8 cellular contexts compared by ENCODE assay signal in the genomic region with DNA sequence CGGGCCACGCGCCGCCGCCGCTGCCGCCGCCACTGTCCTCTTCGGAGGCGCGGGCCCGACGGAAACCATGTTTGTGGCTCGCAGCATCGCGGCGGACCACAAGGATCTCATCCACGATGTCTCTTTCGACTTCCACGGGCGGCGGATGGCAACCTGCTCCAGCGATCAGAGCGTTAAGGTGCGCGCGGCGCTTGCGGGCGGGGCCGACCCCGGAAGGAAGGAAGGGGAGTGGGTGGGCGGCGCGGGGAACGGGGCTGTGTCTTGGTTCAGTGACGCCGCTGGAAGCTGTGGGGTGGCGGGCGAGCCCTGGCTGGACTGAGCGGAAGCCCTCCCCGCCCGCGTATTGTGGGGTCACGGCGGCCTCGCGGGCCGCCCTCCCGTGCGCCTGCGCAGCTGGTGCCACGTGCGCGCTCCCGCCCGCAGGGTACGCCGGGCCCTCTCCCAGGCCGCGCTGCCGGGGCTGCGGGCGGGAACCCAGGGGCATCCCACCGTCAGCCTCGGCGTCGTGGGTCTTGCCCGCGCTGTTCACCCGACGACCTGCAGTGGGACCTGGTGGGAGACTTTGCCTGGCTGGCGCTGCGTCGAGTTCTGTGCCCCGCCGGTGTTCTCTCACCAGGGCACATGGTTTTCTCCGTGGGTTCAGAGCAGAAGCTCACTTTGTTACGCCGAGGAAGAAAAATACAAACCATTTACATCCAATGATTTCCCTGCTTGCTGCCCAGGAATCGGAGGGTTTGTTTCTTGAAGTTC. TPM values are rescaled to one million over a fixed set of nuclear protein-coding genes. Genes with fewer than 3 reads are reported as not detected.
DNase-seq lines count a peak whose midpoint lies in the region; ATAC-seq and TF ChIP-seq lines count a peak whose summit lies in the region.

No MANE protein-coding gene starts in this region.

- TF ChIP-seq POLR2A in IMR-90 (IDR thresholded peaks at IDR 0.05; ENCODE audit: low read depth, low read length): peak; percentile 91
- peak; percentile 68 for TF ChIP-seq POLR2A in esophagus muscularis mucosa (IDR thresholded peaks at IDR 0.05; ENCODE audit: low read depth)

- H3K9me2 ChIP-seq in PC-9 (ENCODE audit: insufficient read depth): no peaks in the 10 kb centered on the region

- peak overlapping the region; percentile 92 for H4K91ac ChIP-seq in IMR-90 (ENCODE audit: insufficient read depth, low read depth, low read length)

- H4K20me1 ChIP-seq in IMR-90 (ENCODE audit: insufficient read depth, low read length) (peaks cover 7% of the 10 kb centered on the region), PC-9 (ENCODE audit: insufficient read depth) (peaks cover 8% of the 10 kb centered on the region; the same call in 1 of the 2 replicates)

- POLR2A ChIA-PET in IMR-90 (lab: Charles Lee; ENCODE audit: unreplicated experiment): no interaction called here
- POLR2A ChIA-PET in PC-9 (lab: Charles Lee; ENCODE audit: unreplicated experiment): interaction anchor here (0.5 to 0.9 kb wide), 6 partner anchors 43 to 693 kb away, joined by 3 to 11 read pairs (median 4); partner anchors contain the start of gene CEP192

- BruUV-seq in IMR-90 (replicated peaks; lab: Mats Ljungman, UMichigan) (no TSS peak), PC-9 (replicated peaks; lab: Mats Ljungman, UMichigan) (no TSS peak)

- TF ChIP-seq CTCF in IMR-90 (conservative IDR thresholded peaks at IDR 0.05; ENCODE audit: low read depth, low read length): no peak
- no peak for TF ChIP-seq CTCF in PC-9 (conservative IDR thresholded peaks at IDR 0.05)
- TF ChIP-seq CTCF in esophagus muscularis mucosa (IDR thresholded peaks at IDR 0.05): no peak

- TF ChIP-seq RAD21 in IMR-90 (IDR thresholded peaks at IDR 0.05; ENCODE audit: low read length): no peak

- H3K4me1 ChIP-seq in IMR-90 (ENCODE audit: control insufficient read depth, insufficient read depth, low read length) (peaks cover 3% of the 10 kb centered on the region; the same call in 1 of the 2 replicates), PC-9 (replicated peaks; ENCODE audit: insufficient read depth) (peaks cover 32% of the 10 kb centered on the region), esophagus muscularis mucosa (peaks cover 15 to 52% (median 33%) of the 10 kb centered on the region in 4 donors), muscle layer of duodenum (ENCODE audit: control insufficient read depth in 1 of 2, insufficient read depth in 2 of 2, low read length in 2 of 2) (peaks cover 0 to 4% of the 10 kb centered on the region in 2 donors)

- peak overlapping the region; percentile 96 for H3K14ac ChIP-seq in IMR-90 (replicated peaks; ENCODE audit: low read depth, low read length)

- peak overlapping the region; percentile 64 for H3K18ac ChIP-seq in IMR-90 (ENCODE audit: low read depth, low read length)

- H2BK120ac ChIP-seq in IMR-90 (ENCODE audit: low read depth, low read length): peak overlapping the region; percentile 75

- H3K9ac ChIP-seq in IMR-90 (ENCODE audit: low read depth, low read length): peak overlapping the region; percentile 83

- H3K4me3 ChIP-seq in IMR-90 (ENCODE audit: insufficient read depth, low read depth, low read length) (peak overlapping the region; percentile 88), PC-9 (peak overlapping the region; percentile 72), esophagus muscularis mucosa (peak overlapping the region; percentile 67 to 84 (median 70)), muscle layer of duodenum (ENCODE audit: low read depth in 1 of 2, low read length in 2 of 2) (peak overlapping the region; percentile 70 to 75)

- H4K8ac ChIP-seq in IMR-90 (ENCODE audit: low read depth in 2 of 2, low read length in 2 of 2): peak overlapping the region; percentile 97 to 98

- H2AK5ac ChIP-seq in IMR-90 (ENCODE audit: low read depth, low read length): peak overlapping the region; percentile 85

- peaks cover 22 to 49% of the 10 kb centered on the region in 2 experiments for H3K79me1 ChIP-seq in IMR-90 (ENCODE audit: low read depth in 1 of 2, low read length in 2 of 2)

- WGBS in IMR-90 (ENCODE audit: extremely low coverage in 2 of 2, insufficient read length in 1 of 2), 2 experiments: 6% methylated on average over 28 of the region's 81 CpGs; no CpG with 5 or more reads in 1 of the 2 experiments
- 3% methylated on average over 31 of the region's 81 CpGs for WGBS in esophagus muscularis mucosa

- H2AK9ac ChIP-seq in IMR-90 (replicated peaks; ENCODE audit: low read depth, low read length, poor library complexity): peak overlapping the region; percentile 90

- peak; percentile 36 for DNase-seq in DMS153 treated with DMSO at 0.1 percent for 48 hours (lab: John Stamatoyannopoulos, UW; ENCODE audit: unreplicated experiment)
- peak; percentile 93 for DNase-seq in IMR-90
- peak; percentile 78 to 95 for DNase-seq in PC-9
- peak; percentile 99 for DNase-seq in activated T-cell treated with anti-CD3 and anti-CD28 coated beads, Interleukin-2, amount 50 U/mL, for 4 hours
- DNase-seq in esophagus muscularis mucosa (ENCODE audit: extremely low spot score): peak; percentile 99
- peak; percentile 93 to 97 for DNase-seq in stimulated activated CD8-positive, alpha-beta memory T cell treated with anti-CD3 and anti-CD28 coated beads, Interleukin-7, amount 100 ng/mL, for 1 hour (ENCODE audit: low read depth in 2 of 2)

- H3K27ac ChIP-seq in IMR-90 (ENCODE audit: insufficient read depth, low read length) (peak overlapping the region; percentile 92), PC-9 (peak overlapping the region; percentile 95), esophagus muscularis mucosa (replicated peaks in 1 of 4) (peak overlapping the region; percentile 89 to 98 (median 96)), muscle layer of duodenum (ENCODE audit: low read length) (peak overlapping the region; percentile 79)

- no peak for TF ChIP-seq EP300 in esophagus muscularis mucosa (IDR thresholded peaks at IDR 0.05)

- peak overlapping the region; percentile 94 for H3K4me3 Mint-ChIP-seq in activated T-cell treated with anti-CD3 and anti-CD28 coated beads, Interleukin-2, amount 50 U/mL, for 4 hours

- no peaks in the 10 kb centered on the region for H3K27me3 ChIP-seq in IMR-90 (ENCODE audit: control insufficient read depth, insufficient read depth, low read length)
- H3K27me3 ChIP-seq in PC-9 (ENCODE audit: insufficient read depth, low read depth): no peaks in the 10 kb centered on the region
- no peaks in the 10 kb centered on the region for H3K27me3 ChIP-seq in esophagus muscularis mucosa
- no peaks in the 10 kb centered on the region for H3K27me3 ChIP-seq in muscle layer of duodenum (ENCODE audit: low read depth, low read length)

- H3K4ac ChIP-seq in IMR-90 (ENCODE audit: low read depth, low read length): peak overlapping the region; percentile 90

- ATAC-seq in GM21529 (IDR thresholded peaks at IDR 0.05; ENCODE audit: unreplicated experiment): peak; percentile 69
- peak; percentile 82 for ATAC-seq in IMR-90 (ENCODE audit: low read depth)
- ATAC-seq in activated T-cell treated with anti-CD3 and anti-CD28 coated beads, Interleukin-2, amount 50 U/mL, for 4 hours: peak; percentile 85 to 86

- H3K4me1 Mint-ChIP-seq in activated T-cell treated with anti-CD3 and anti-CD28 coated beads, Interleukin-2, amount 50 U/mL, for 4 hours (ENCODE audit: low read depth): peaks cover 41% of the 10 kb centered on the region

- peak overlapping the region; percentile 86 for H2BK5ac ChIP-seq in IMR-90 (ENCODE audit: low read depth, low read length, poor library complexity, severe bottlenecking)

- in situ Hi-C loops in IMR-90 (cut with MboI; ENCODE audit: low sequenced_read_pairs): loop anchor here (10.0 kb wide), 1 partner anchor 573 kb away; the partner anchor contains the start of gene AFG3L2

- H4K5ac ChIP-seq in IMR-90 (ENCODE audit: low read depth, low read length): peak overlapping the region; percentile 89

- peaks cover 15% of the 10 kb centered on the region for H3K36me3 Mint-ChIP-seq in activated T-cell treated with anti-CD3 and anti-CD28 coated beads, Interleukin-2, amount 50 U/mL, for 4 hours (ENCODE audit: insufficient read depth)

- dilution Hi-C loops in IMR-90 (cut with HindIII; ENCODE audit: low sequenced_read_pairs, unreplicated experiment): no loop called here

- no peaks in the 10 kb centered on the region for H3K27me3 Mint-ChIP-seq in activated T-cell treated with anti-CD3 and anti-CD28 coated beads, Interleukin-2, amount 50 U/mL, for 4 hours (ENCODE audit: low read depth)

- peaks cover 13% of the 10 kb centered on the region for H3K9me1 ChIP-seq in IMR-90 (ENCODE audit: insufficient read depth, low read length)

- H3K23ac ChIP-seq in IMR-90 (ENCODE audit: low read depth, low read length): peak overlapping the region; percentile 77

- H3K4me2 ChIP-seq in IMR-90 (ENCODE audit: low read depth, low read length) (peak overlapping the region; percentile 89), PC-9 (peak overlapping the region; percentile 71)

- intact Hi-C loops in IMR-90 (cut with micrococcal nuclease) (loop anchor here (5.0 to 10.0 kb wide), 2 partner anchors 207 to 571 kb away; partner anchors contain the start of gene AFG3L2), PC-9 (cut with micrococcal nuclease; ENCODE audit: unreplicated experiment) (loop anchor here (2.0 to 5.0 kb wide), 3 partner anchors 66 to 551 kb away; partner anchors contain the start of gene PTPN2), esophagus muscularis mucosa (cut with DNase I) (loop anchor here (2.0 to 10.0 kb wide), 3 partner anchors 43 to 643 kb away; partner anchors contain the start of genes AFG3L2, CEP192 and TUBB6)

- CTCF ChIA-PET in IMR-90 (lab: Yijun Ruan, JAX) (no interaction called here), PC-9 (lab: Charles Lee) (interaction anchor here (0.6 to 0.7 kb wide), 3 partner anchors 83 to 1094 kb away, joined by 3 to 6 read pairs (median 4); no protein-coding TSS in a partner anchor)

- H2BK20ac ChIP-seq in IMR-90 (ENCODE audit: low read depth, low read length): 0 out of 2 replicates have a peak overlapping the region, but pooled peaks have one; percentile 0

- peaks cover 55% of the 10 kb centered on the region for H3K79me2 ChIP-seq in PC-9 (ENCODE audit: low read depth)

- peak overlapping the region; percentile 86 for H3K56ac ChIP-seq in IMR-90 (ENCODE audit: extremely low read depth, insufficient read depth, low read length)

- H3K9me3 Mint-ChIP-seq in activated T-cell treated with anti-CD3 and anti-CD28 coated beads, Interleukin-2, amount 50 U/mL, for 4 hours: no peaks in the 10 kb centered on the region

- H3K36me3 ChIP-seq in IMR-90 (ENCODE audit: control insufficient read depth, insufficient read depth, low read length): no peaks in the 10 kb centered on the region; the same call in 1 of the 2 replicates
- peaks cover 11% of the 10 kb centered on the region for H3K36me3 ChIP-seq in PC-9 (ENCODE audit: low read depth)
- H3K36me3 ChIP-seq in esophagus muscularis mucosa: peaks cover 0 to 10% (median 2%) of the 10 kb centered on the region in 4 donors
- no peaks in the 10 kb centered on the region for H3K36me3 ChIP-seq in muscle layer of duodenum (ENCODE audit: control insufficient read depth in 1 of 2, insufficient read depth in 2 of 2, low read length in 2 of 2)

- H3K9me3 ChIP-seq in IMR-90 (ENCODE audit: control insufficient read depth, insufficient read depth, low read length): no peaks in the 10 kb centered on the region
- no peaks in the 10 kb centered on the region for H3K9me3 ChIP-seq in PC-9 (ENCODE audit: insufficient read depth, low read depth)
- no peaks in the 10 kb centered on the region for H3K9me3 ChIP-seq in esophagus muscularis mucosa
- H3K9me3 ChIP-seq in muscle layer of duodenum (ENCODE audit: control insufficient read depth in 1 of 2, low read length in 2 of 2): no peaks in the 10 kb centered on the region

- H2BK15ac ChIP-seq in IMR-90 (ENCODE audit: low read depth, low read length): peak overlapping the region; percentile 74; the same call in 1 of the 3 replicates

- H3F3A ChIP-seq in PC-9 (ENCODE audit: insufficient read depth, low read depth): peaks cover 37% of the 10 kb centered on the region

- peak overlapping the region; percentile 98 for H2AFZ ChIP-seq in IMR-90 (replicated peaks; ENCODE audit: low read length, poor library complexity)
- peak overlapping the region; percentile 84 for H2AFZ ChIP-seq in PC-9

RNA-seq across cellular contexts. Expression of gene SEH1L, which starts 0.4 kb away (rescaled TPM):
- total RNA-seq in IMR-90 (2012; rRNA removed) (43.0 and 45.5 TPM in 2 replicates), PC-9 (2021) (98.3 and 101 TPM in 2 replicates), esophagus muscularis mucosa (10 to 100 TPM; 18.0 to 42.6 (median 23.2) TPM)
- polyA plus RNA-seq in IMR-90 (2012; rRNA removed): 25.1 and 27.6 TPM in 2 replicates
- 9.5 and 19.0 TPM in 2 replicates for polyA plus RNA-seq in IMR-90 (2012; cell fraction: cytosol; rRNA removed)
- polyA plus RNA-seq in IMR-90 (2012; cell fraction: nucleus; rRNA removed; ENCODE audit: low replicate concordance): 8.2 and 20.6 TPM in 2 replicates
- total RNA-seq in activated T-cell treated with anti-CD3 and anti-CD28 coated beads, Interleukin-2, amount 50 U/mL, for 4 hours: 100 to 1,000 TPM; 160 to 179 (median 174) TPM

RNA-seq across cellular contexts. Expression of gene CEP192, which starts 42.9 kb away (rescaled TPM):
- 29.0 and 34.2 TPM in 2 replicates for total RNA-seq in IMR-90 (2012; rRNA removed)
- 12.9 and 17.2 TPM in 2 replicates for polyA plus RNA-seq in IMR-90 (2012; rRNA removed)
- polyA plus RNA-seq in IMR-90 (2012; cell fraction: cytosol; rRNA removed): 3.4 and 7.1 TPM in 2 replicates
- polyA plus RNA-seq in IMR-90 (2012; cell fraction: nucleus; rRNA removed; ENCODE audit: low replicate concordance): 10.9 and 42.0 TPM in 2 replicates
- 37.8 and 44.9 TPM in 2 replicates for total RNA-seq in PC-9 (2021)
- total RNA-seq in activated T-cell treated with anti-CD3 and anti-CD28 coated beads, Interleukin-2, amount 50 U/mL, for 4 hours: 10 to 100 TPM; 13.1 to 14.7 (median 14.6) TPM
- 10 to 100 TPM; 18.7 to 21.6 (median 19.6) TPM for total RNA-seq in esophagus muscularis mucosa

Comparison
In these comparisons a context has a peak if more than half of its experiments do, and no peak if none do; other contexts are left out.
1. Peak in every context shown above with its lines: DNase-seq, ATAC-seq, H3K4me3 ChIP-seq and H3K27ac ChIP-seq.
2. DNase-seq: peak in every context shown above with its lines; median percentile 99 in activated T-cell treated with anti-CD3 and anti-CD28 coated beads, Interleukin-2, amount 50 U/mL, for 4 hours; 99 in esophagus muscularis mucosa; 95 in stimulated activated CD8-positive, alpha-beta memory T cell treated with anti-CD3 and anti-CD28 coated beads, Interleukin-7, amount 100 ng/mL, for 1 hour; 93 in IMR-90; 86 in PC-9; 36 in DMS153 treated with DMSO at 0.1 percent for 48 hours.